Comparison of ENCODE assay signal across 1 cellular context in the genomic region with DNA sequence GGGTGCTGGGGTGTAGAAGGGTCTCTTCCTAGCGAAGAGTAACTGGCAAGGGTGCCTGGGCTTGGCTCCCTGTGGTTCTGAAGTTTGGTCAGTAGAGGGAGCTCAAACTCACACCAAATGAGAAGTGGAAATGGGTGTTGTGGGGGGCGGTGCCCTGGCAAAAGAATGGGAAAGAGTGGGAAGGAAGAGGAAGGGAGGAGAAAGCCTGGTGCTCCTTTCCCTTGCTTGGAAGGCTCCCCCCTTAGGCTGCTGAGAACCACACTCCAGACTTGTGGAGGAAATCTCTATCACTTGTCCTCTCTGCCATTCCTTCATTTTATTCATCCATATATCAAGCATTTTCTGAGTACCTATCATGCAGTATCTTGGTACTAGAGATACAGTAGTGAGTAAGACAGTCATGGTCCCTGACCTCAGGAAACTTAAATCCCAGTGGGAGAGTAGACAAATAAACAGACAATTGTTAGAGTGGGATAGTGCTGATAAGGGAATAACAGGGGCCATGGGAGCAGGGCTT.
TF ChIP-seq lines count a peak whose summit lies in the region.

No MANE protein-coding gene starts in this region.

TF ChIP-seq in HepG2, 621 proteins besides CTCF, POLR2A, EP300 and RAD21 (continued from another document and continues in another):
- TF ChIP-seq, protein P1, sequence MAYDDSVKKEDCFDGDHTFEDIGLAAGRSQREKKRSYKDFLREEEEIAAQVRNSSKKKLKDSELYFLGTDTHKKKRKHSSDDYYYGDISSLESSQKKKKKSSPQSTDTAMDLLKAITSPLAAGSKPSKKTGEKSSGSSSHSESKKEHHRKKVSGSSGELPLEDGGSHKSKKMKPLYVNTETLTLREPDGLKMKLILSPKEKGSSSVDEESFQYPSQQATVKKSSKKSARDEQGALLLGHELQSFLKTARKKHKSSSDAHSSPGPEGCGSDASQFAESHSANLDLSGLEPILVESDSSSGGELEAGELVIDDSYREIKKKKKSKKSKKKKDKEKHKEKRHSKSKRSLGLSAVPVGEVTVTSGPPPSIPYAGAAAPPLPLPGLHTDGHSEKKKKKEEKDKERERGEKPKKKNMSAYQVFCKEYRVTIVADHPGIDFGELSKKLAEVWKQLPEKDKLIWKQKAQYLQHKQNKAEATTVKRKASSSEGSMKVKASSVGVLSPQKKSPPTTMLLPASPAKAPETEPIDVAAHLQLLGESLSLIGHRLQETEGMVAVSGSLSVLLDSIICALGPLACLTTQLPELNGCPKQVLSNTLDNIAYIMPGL (CRISPR knock-in tag; IDR thresholded peaks at IDR 0.05; ENCODE audit: borderline replicate concordance in 1 of 2, low read depth in 1 of 2): peak in 1 of 2 experiments; percentile 49; a peak in 1 of 4 replicates
- TF ChIP-seq STAG1 (CRISPR knock-in tag; IDR thresholded peaks at IDR 0.05) (peak; percentile 87), MEIS2 (CRISPR knock-in tag; IDR thresholded peaks at IDR 0.05) (no peak), FOXC1 (CRISPR knock-in tag; IDR thresholded peaks at IDR 0.05; ENCODE audit: borderline replicate concordance) (peak; percentile 47; the same call in 1 of the 2 replicates), SMC3 (IDR thresholded peaks at IDR 0.05; ENCODE audit: low read length) (peak; percentile 63; the same call in 1 of the 2 replicates), ZNF83 (CRISPR knock-in tag; IDR thresholded peaks at IDR 0.05; ENCODE audit: borderline replicate concordance) (no peak), DNMT3B (CRISPR knock-in tag; conservative IDR thresholded peaks at IDR 0.05) (no peak), ZNF263 (CRISPR knock-in tag; IDR thresholded peaks at IDR 0.05) (0 out of 2 replicates have a peak, but pooled peaks have one; percentile 28), HOXA7 (CRISPR knock-in tag; IDR thresholded peaks at IDR 0.05) (no peak), TCF7 (IDR thresholded peaks at IDR 0.05; ENCODE audit: low read depth) (no peak), ZNF256 (CRISPR knock-in tag; conservative IDR thresholded peaks at IDR 0.05) (no peak), PRPF4 (IDR thresholded peaks at IDR 0.05; ENCODE audit: low read depth, low read length, poor library complexity, severe bottlenecking) (no peak), SRF (IDR thresholded peaks at IDR 0.05; ENCODE audit: low read depth, low read length) (no peak), ZNF3 (CRISPR knock-in tag; IDR thresholded peaks at IDR 0.05) (no peak), SOX5 (CRISPR knock-in tag; IDR thresholded peaks at IDR 0.05; ENCODE audit: borderline replicate concordance) (no peak), ATAD3A (CRISPR knock-in tag; IDR thresholded peaks at IDR 0.05) (no peak), KLF9 (CRISPR knock-in tag; IDR thresholded peaks at IDR 0.05; ENCODE audit: low read depth) (0 out of 2 replicates have a peak, but pooled peaks have one; percentile 57), KLF12 (CRISPR knock-in tag; IDR thresholded peaks at IDR 0.05; ENCODE audit: borderline replicate concordance) (no peak), THYN1 (CRISPR knock-in tag; IDR thresholded peaks at IDR 0.05; ENCODE audit: borderline replicate concordance, low read depth) (no peak), ZNF552 (CRISPR knock-in tag; IDR thresholded peaks at IDR 0.05; ENCODE audit: borderline replicate concordance) (no peak), ISX (CRISPR knock-in tag; conservative IDR thresholded peaks at IDR 0.05) (no peak), ZMAT3 (CRISPR knock-in tag; conservative IDR thresholded peaks at IDR 0.05) (no peak), RFX1 (IDR thresholded peaks at IDR 0.05) (no peak)
- TF ChIP-seq, protein P2, sequence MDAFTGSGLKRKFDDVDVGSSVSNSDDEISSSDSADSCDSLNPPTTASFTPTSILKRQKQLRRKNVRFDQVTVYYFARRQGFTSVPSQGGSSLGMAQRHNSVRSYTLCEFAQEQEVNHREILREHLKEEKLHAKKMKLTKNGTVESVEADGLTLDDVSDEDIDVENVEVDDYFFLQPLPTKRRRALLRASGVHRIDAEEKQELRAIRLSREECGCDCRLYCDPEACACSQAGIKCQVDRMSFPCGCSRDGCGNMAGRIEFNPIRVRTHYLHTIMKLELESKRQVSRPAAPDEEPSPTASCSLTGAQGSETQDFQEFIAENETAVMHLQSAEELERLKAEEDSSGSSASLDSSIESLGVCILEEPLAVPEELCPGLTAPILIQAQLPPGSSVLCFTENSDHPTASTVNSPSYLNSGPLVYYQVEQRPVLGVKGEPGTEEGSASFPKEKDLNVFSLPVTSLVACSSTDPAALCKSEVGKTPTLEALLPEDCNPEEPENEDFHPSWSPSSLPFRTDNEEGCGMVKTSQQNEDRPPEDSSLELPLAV (CRISPR knock-in tag; conservative IDR thresholded peaks at IDR 0.05; ENCODE audit: low read depth): no peak
- TF ChIP-seq, protein P3, sequence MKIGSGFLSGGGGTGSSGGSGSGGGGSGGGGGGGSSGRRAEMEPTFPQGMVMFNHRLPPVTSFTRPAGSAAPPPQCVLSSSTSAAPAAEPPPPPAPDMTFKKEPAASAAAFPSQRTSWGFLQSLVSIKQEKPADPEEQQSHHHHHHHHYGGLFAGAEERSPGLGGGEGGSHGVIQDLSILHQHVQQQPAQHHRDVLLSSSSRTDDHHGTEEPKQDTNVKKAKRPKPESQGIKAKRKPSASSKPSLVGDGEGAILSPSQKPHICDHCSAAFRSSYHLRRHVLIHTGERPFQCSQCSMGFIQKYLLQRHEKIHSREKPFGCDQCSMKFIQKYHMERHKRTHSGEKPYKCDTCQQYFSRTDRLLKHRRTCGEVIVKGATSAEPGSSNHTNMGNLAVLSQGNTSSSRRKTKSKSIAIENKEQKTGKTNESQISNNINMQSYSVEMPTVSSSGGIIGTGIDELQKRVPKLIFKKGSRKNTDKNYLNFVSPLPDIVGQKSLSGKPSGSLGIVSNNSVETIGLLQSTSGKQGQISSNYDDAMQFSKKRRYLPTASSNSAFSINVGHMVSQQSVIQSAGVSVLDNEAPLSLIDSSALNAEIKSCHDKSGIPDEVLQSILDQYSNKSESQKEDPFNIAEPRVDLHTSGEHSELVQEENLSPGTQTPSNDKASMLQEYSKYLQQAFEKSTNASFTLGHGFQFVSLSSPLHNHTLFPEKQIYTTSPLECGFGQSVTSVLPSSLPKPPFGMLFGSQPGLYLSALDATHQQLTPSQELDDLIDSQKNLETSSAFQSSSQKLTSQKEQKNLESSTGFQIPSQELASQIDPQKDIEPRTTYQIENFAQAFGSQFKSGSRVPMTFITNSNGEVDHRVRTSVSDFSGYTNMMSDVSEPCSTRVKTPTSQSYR (CRISPR knock-in tag; IDR thresholded peaks at IDR 0.05; ENCODE audit: borderline replicate concordance): peak; percentile 42; the same call in 1 of the 2 replicates
- TF ChIP-seq, protein P4, sequence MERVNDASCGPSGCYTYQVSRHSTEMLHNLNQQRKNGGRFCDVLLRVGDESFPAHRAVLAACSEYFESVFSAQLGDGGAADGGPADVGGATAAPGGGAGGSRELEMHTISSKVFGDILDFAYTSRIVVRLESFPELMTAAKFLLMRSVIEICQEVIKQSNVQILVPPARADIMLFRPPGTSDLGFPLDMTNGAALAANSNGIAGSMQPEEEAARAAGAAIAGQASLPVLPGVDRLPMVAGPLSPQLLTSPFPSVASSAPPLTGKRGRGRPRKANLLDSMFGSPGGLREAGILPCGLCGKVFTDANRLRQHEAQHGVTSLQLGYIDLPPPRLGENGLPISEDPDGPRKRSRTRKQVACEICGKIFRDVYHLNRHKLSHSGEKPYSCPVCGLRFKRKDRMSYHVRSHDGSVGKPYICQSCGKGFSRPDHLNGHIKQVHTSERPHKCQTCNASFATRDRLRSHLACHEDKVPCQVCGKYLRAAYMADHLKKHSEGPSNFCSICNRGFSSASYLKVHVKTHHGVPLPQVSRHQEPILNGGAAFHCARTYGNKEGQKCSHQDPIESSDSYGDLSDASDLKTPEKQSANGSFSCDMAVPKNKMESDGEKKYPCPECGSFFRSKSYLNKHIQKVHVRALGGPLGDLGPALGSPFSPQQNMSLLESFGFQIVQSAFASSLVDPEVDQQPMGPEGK (CRISPR knock-in tag; IDR thresholded peaks at IDR 0.05): peak; percentile 56
- TF ChIP-seq, protein P5, sequence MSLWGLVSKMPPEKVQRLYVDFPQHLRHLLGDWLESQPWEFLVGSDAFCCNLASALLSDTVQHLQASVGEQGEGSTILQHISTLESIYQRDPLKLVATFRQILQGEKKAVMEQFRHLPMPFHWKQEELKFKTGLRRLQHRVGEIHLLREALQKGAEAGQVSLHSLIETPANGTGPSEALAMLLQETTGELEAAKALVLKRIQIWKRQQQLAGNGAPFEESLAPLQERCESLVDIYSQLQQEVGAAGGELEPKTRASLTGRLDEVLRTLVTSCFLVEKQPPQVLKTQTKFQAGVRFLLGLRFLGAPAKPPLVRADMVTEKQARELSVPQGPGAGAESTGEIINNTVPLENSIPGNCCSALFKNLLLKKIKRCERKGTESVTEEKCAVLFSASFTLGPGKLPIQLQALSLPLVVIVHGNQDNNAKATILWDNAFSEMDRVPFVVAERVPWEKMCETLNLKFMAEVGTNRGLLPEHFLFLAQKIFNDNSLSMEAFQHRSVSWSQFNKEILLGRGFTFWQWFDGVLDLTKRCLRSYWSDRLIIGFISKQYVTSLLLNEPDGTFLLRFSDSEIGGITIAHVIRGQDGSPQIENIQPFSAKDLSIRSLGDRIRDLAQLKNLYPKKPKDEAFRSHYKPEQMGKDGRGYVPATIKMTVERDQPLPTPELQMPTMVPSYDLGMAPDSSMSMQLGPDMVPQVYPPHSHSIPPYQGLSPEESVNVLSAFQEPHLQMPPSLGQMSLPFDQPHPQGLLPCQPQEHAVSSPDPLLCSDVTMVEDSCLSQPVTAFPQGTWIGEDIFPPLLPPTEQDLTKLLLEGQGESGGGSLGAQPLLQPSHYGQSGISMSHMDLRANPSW (CRISPR knock-in tag; IDR thresholded peaks at IDR 0.05; ENCODE audit: borderline replicate concordance): no peak
- TF ChIP-seq, protein P6, sequence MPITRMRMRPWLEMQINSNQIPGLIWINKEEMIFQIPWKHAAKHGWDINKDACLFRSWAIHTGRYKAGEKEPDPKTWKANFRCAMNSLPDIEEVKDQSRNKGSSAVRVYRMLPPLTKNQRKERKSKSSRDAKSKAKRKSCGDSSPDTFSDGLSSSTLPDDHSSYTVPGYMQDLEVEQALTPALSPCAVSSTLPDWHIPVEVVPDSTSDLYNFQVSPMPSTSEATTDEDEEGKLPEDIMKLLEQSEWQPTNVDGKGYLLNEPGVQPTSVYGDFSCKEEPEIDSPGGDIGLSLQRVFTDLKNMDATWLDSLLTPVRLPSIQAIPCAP (CRISPR knock-in tag; IDR thresholded peaks at IDR 0.05; ENCODE audit: low read depth): no peak
- TF ChIP-seq, protein P7, sequence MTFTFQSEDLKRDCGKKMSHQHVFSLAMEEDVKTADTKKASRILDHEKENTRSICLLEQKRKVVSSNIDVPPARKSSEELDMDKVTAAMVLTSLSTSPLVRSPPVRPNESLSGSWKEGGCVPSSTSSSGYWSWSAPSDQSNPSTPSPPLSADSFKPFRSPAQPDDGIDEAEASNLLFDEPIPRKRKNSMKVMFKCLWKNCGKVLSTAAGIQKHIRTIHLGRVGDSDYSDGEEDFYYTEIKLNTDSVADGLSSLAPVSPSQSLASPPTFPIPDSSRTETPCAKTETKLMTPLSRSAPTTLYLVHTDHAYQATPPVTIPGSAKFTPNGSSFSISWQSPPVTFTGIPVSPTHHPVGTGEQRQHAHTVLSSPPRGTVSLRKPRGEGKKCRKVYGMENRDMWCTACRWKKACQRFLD (CRISPR knock-in tag; IDR thresholded peaks at IDR 0.05; ENCODE audit: borderline replicate concordance): no peak
- TF ChIP-seq, protein P8, sequence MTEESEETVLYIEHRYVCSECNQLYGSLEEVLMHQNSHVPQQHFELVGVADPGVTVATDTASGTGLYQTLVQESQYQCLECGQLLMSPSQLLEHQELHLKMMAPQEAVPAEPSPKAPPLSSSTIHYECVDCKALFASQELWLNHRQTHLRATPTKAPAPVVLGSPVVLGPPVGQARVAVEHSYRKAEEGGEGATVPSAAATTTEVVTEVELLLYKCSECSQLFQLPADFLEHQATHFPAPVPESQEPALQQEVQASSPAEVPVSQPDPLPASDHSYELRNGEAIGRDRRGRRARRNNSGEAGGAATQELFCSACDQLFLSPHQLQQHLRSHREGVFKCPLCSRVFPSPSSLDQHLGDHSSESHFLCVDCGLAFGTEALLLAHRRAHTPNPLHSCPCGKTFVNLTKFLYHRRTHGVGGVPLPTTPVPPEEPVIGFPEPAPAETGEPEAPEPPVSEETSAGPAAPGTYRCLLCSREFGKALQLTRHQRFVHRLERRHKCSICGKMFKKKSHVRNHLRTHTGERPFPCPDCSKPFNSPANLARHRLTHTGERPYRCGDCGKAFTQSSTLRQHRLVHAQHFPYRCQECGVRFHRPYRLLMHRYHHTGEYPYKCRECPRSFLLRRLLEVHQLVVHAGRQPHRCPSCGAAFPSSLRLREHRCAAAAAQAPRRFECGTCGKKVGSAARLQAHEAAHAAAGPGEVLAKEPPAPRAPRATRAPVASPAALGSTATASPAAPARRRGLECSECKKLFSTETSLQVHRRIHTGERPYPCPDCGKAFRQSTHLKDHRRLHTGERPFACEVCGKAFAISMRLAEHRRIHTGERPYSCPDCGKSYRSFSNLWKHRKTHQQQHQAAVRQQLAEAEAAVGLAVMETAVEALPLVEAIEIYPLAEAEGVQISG (CRISPR knock-in tag; IDR thresholded peaks at IDR 0.05): 0 out of 2 replicates have a peak, but pooled peaks have one; percentile 26
- TF ChIP-seq, protein P9, sequence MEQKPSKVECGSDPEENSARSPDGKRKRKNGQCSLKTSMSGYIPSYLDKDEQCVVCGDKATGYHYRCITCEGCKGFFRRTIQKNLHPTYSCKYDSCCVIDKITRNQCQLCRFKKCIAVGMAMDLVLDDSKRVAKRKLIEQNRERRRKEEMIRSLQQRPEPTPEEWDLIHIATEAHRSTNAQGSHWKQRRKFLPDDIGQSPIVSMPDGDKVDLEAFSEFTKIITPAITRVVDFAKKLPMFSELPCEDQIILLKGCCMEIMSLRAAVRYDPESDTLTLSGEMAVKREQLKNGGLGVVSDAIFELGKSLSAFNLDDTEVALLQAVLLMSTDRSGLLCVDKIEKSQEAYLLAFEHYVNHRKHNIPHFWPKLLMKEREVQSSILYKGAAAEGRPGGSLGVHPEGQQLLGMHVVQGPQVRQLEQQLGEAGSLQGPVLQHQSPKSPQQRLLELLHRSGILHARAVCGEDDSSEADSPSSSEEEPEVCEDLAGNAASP (CRISPR knock-in tag; IDR thresholded peaks at IDR 0.05; ENCODE audit: borderline replicate concordance): no peak
- TF ChIP-seq, protein P10, sequence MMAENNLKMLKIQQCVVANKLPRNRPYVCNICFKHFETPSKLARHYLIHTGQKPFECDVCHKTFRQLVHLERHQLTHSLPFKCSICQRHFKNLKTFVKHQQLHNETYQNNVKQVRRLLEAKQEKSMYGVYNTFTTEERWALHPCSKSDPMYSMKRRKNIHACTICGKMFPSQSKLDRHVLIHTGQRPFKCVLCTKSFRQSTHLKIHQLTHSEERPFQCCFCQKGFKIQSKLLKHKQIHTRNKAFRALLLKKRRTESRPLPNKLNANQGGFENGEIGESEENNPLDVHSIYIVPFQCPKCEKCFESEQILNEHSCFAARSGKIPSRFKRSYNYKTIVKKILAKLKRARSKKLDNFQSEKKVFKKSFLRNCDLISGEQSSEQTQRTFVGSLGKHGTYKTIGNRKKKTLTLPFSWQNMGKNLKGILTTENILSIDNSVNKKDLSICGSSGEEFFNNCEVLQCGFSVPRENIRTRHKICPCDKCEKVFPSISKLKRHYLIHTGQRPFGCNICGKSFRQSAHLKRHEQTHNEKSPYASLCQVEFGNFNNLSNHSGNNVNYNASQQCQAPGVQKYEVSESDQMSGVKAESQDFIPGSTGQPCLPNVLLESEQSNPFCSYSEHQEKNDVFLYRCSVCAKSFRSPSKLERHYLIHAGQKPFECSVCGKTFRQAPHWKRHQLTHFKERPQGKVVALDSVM (CRISPR knock-in tag; IDR thresholded peaks at IDR 0.05): no peak
